Comparison of ENCODE assay signal across 8 cellular contexts in genomic region chr10:36033808-36034207, GRCh38.
"Had no signal": no experiment of that assay in that cellular context is flagged by ENCODE, and none has a peak within 500 bp of the region (broad histone marks: within the 10 kb centered on the region; RNA-seq: fewer than 3 reads in every experiment).

No MANE protein-coding gene starts in this region.

- ATAC-seq: GM12878 had no signal

- FAIRE-seq: G401.6, GM12878, GM12891, GM12892, GM18507, GM19239 had no signal

- H3K4me3 ChIP-seq: GM12878 had no signal

- DNase-seq: GDM1, GF-D8 had no signal
